12 cellular contexts compared by ENCODE assay signal in the genomic region with DNA sequence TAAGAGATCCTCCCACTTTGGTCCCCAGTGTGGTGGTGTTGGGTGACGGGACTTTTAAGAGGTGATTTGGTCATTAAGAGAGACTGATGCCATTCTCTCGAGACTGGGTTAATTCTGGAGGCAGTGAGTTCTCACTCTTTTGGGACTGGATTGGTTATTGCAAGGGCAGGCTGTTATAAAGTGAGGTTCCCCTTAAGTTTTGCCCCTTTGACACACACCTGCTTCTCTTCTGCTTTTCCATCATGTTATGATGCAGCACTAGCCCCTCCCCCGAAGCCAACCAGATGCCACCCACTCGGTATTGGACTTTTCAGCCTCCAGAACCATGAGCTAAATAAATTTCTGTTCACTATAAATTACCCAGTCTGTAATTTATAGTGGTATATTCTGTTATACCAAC. TPM values are rescaled to one million over a fixed set of nuclear protein-coding genes. Genes with fewer than 3 reads are reported as not detected.
"Had no signal": no experiment of that assay in that cellular context is flagged by ENCODE, and none has a peak within 500 bp of the region (broad histone marks: within the 10 kb centered on the region; RNA-seq: fewer than 3 reads in every experiment).

No MANE protein-coding gene starts in this region.

- H3K4me1 ChIP-seq: HAP-1 had no signal

- H2AFZ ChIP-seq: GM23248 had no signal

- H3K27ac Mint-ChIP-seq: HFFc6 had no signal

- DNase-seq: GM23248, GOT3, H7, HFFc6, KBM-7 had no signal

- H3K4me3 ChIP-seq: GM23248, HAP-1 had no signal

- H3K36me3 Mint-ChIP-seq: IgD-negative memory B cell had no signal

- H3K4me3 Mint-ChIP-seq: HFFc6, IgD-negative memory B cell had no signal

- H3K36me3 ChIP-seq: HAP-1 had no signal

- H3K9me3 ChIP-seq: HAP-1 had no signal

- H3K27ac ChIP-seq: GM23248, HL-60 had no signal

- ATAC-seq: HCT116, HepG2 had no signal

- H3K9me3 Mint-ChIP-seq: IgD-negative memory B cell had no signal

- H3K9ac ChIP-seq: GM23248 had no signal

RNA-seq across cellular contexts. Expression of a gene that starts 57.7 kb away (rescaled TPM):
- total RNA-seq: GM23248, H4, HFFc6, HT1080 had no signal
